ENCODE assay signal across 19 cellular contexts in genomic region chr19:28406237-28406596, GRCh38.
DNase-seq lines count a peak whose midpoint lies in the region; ATAC-seq and TF ChIP-seq lines count a peak whose summit lies in the region.
"Had no signal": no experiment of that assay in that cellular context is flagged by ENCODE, and none has a peak within 500 bp of the region (broad histone marks: within the 10 kb centered on the region; RNA-seq: fewer than 3 reads in every experiment).

No MANE protein-coding gene starts in this region.

- no peak overlapping the region for H2AFZ ChIP-seq in smooth muscle cell (ENCODE audit: low read depth)
- H2AFZ ChIP-seq: GM23248 had no signal

- no peaks in the 10 kb centered on the region for H3K79me2 ChIP-seq in smooth muscle cell (ENCODE audit: low read depth)

- DNase-seq in NCI-H2029 (lab: John Stamatoyannopoulos, UW) (peak; percentile 11), NCI-H2029 treated with DMSO at 0.1 percent for 48 hours (lab: John Stamatoyannopoulos, UW) (no peak), DMS153 treated with DMSO at 0.1 percent for 48 hours (lab: John Stamatoyannopoulos, UW; ENCODE audit: unreplicated experiment) (peak; percentile 38), NCI-H2227 (lab: John Stamatoyannopoulos, UW; ENCODE audit: unreplicated experiment) (peak; percentile 94), glutamatergic neuron (no peak), smooth muscle cell (lab: John Stamatoyannopoulos, UW; ENCODE audit: unreplicated experiment) (no peak), WERI-Rb-1 (no peak)
- no peak for DNase-seq in activated naive CD8-positive, alpha-beta T cell treated with anti-CD3 and anti-CD28 coated beads, Interleukin-2, amount 50 U/mL, for 24 hours
- DNase-seq: 8988T; BE2C; CD8-positive, alpha-beta T cell; GDM1; GM23248; NCI-H1694 treated with DMSO at 0.1 percent for 48 hours; NCI-H2171 treated with DMSO at 0.1 percent for 48 hours; NCI-H526 treated with DMSO at 0.1 percent for 48 hours; SW 1271 had no signal

- H4K20me1 ChIP-seq in smooth muscle cell (ENCODE audit: low read depth), result no peaks in the 10 kb centered on the region

- H3K4me1 Mint-ChIP-seq in glutamatergic neuron (ENCODE audit: low read depth, unreplicated experiment), result peaks cover 28% of the 10 kb centered on the region
- peaks cover 14% of the 10 kb centered on the region for H3K4me1 Mint-ChIP-seq in activated naive CD8-positive, alpha-beta T cell treated with anti-CD3 and anti-CD28 coated beads, Interleukin-2, amount 50 U/mL, for 24 hours

- H3K9me3 ChIP-seq in smooth muscle cell (replicated peaks; ENCODE audit: low read depth), result no peaks in the 10 kb centered on the region
- H3K9me3 ChIP-seq in WERI-Rb-1 (ENCODE audit: severe bottlenecking), result no peaks in the 10 kb centered on the region
- H3K9me3 ChIP-seq: BE2C had no signal

- 92% methylated on average over 1 of the region's 1 CpG for WGBS in smooth muscle cell (ENCODE audit: low lambda C conversion rate)

- H3K36me3 Mint-ChIP-seq in glutamatergic neuron (ENCODE audit: unreplicated experiment), result no peaks in the 10 kb centered on the region
- H3K36me3 Mint-ChIP-seq in activated naive CD8-positive, alpha-beta T cell treated with anti-CD3 and anti-CD28 coated beads, Interleukin-2, amount 50 U/mL, for 24 hours (ENCODE audit: low read depth), result no peaks in the 10 kb centered on the region
- H3K36me3 Mint-ChIP-seq: CD8-positive, alpha-beta T cell had no signal

- peak overlapping the region; percentile 67 for H3K4me3 Mint-ChIP-seq in glutamatergic neuron (ENCODE audit: unreplicated experiment)
- H3K4me3 Mint-ChIP-seq in activated naive CD8-positive, alpha-beta T cell treated with anti-CD3 and anti-CD28 coated beads, Interleukin-2, amount 50 U/mL, for 24 hours, result no peak overlapping the region
- H3K4me3 Mint-ChIP-seq: CD8-positive, alpha-beta T cell had no signal

- TF ChIP-seq CTCF in glutamatergic neuron (IDR thresholded peaks at IDR 0.05; ENCODE audit: partially characterized antibody, unreplicated experiment), result no peak
- no peak for TF ChIP-seq CTCF in smooth muscle cell (IDR thresholded peaks at IDR 0.05; ENCODE audit: borderline replicate concordance, insufficient read depth, poor library complexity, severe bottlenecking)
- TF ChIP-seq CTCF in WERI-Rb-1 (IDR thresholded peaks at IDR 0.05; ENCODE audit: low read depth, low read length), result no peak

- peaks cover 10% of the 10 kb centered on the region for H3K9me3 Mint-ChIP-seq in glutamatergic neuron (ENCODE audit: unreplicated experiment)
- no peaks in the 10 kb centered on the region for H3K9me3 Mint-ChIP-seq in activated naive CD8-positive, alpha-beta T cell treated with anti-CD3 and anti-CD28 coated beads, Interleukin-2, amount 50 U/mL, for 24 hours
- H3K9me3 Mint-ChIP-seq: CD8-positive, alpha-beta T cell had no signal

- ATAC-seq in activated naive CD8-positive, alpha-beta T cell treated with anti-CD3 and anti-CD28 coated beads, Interleukin-2, amount 50 U/mL, for 24 hours, result no peak
- ATAC-seq: CD8-positive, alpha-beta T cell; GM12878; HepG2 had no signal

- H3K4me3 ChIP-seq in smooth muscle cell (no peak overlapping the region), WERI-Rb-1 (ENCODE audit: low read depth, low read length) (no peak overlapping the region)
- H3K4me3 ChIP-seq: GM12878, GM23248 had no signal

- H3K27me3 ChIP-seq in smooth muscle cell (ENCODE audit: low read depth) (no peaks in the 10 kb centered on the region), WERI-Rb-1 (ENCODE audit: insufficient read depth, low read depth, severe bottlenecking) (no peaks in the 10 kb centered on the region)
- H3K27me3 ChIP-seq: BE2C had no signal

- no peaks in the 10 kb centered on the region for H3F3A ChIP-seq in smooth muscle cell (ENCODE audit: low read depth)

- H3K36me3 ChIP-seq in smooth muscle cell (ENCODE audit: low read depth) (no peaks in the 10 kb centered on the region), WERI-Rb-1 (no peaks in the 10 kb centered on the region)
- H3K36me3 ChIP-seq: BE2C had no signal

- peaks cover 14% of the 10 kb centered on the region for H3K27me3 Mint-ChIP-seq in glutamatergic neuron (ENCODE audit: unreplicated experiment)
- no peaks in the 10 kb centered on the region for H3K27me3 Mint-ChIP-seq in activated naive CD8-positive, alpha-beta T cell treated with anti-CD3 and anti-CD28 coated beads, Interleukin-2, amount 50 U/mL, for 24 hours

- no peaks in the 10 kb centered on the region for H3K4me1 ChIP-seq in smooth muscle cell (ENCODE audit: low read depth)
- H3K4me1 ChIP-seq: BE2C had no signal

- peak overlapping the region; percentile 65 for H3K27ac Mint-ChIP-seq in glutamatergic neuron (ENCODE audit: unreplicated experiment)
- no peak overlapping the region for H3K27ac Mint-ChIP-seq in activated naive CD8-positive, alpha-beta T cell treated with anti-CD3 and anti-CD28 coated beads, Interleukin-2, amount 50 U/mL, for 24 hours
- H3K27ac Mint-ChIP-seq: CD8-positive, alpha-beta T cell had no signal

- no peak overlapping the region for H3K9ac ChIP-seq in smooth muscle cell (ENCODE audit: low read depth)
- H3K9ac ChIP-seq: GM23248 had no signal

- H3K27ac ChIP-seq in smooth muscle cell (ENCODE audit: low read depth) (no peak overlapping the region), WERI-Rb-1 (no peak overlapping the region)
- H3K27ac ChIP-seq: GM23248 had no signal

- no peak overlapping the region for H3K4me2 ChIP-seq in smooth muscle cell

Comparison
In these comparisons a context has a peak if more than half of its experiments do, and no peak if none do; other contexts are left out.
1. DNase-seq: peak in NCI-H2029 (single experiment), DMS153 treated with DMSO at 0.1 percent for 48 hours (single experiment) and NCI-H2227 (single experiment); none in NCI-H2029 treated with DMSO at 0.1 percent for 48 hours (single experiment), glutamatergic neuron (single experiment), activated naive CD8-positive, alpha-beta T cell treated with anti-CD3 and anti-CD28 coated beads, Interleukin-2, amount 50 U/mL, for 24 hours (single experiment), smooth muscle cell (single experiment) and WERI-Rb-1 (single experiment).